ENCODE assay signal across 18 cellular contexts in genomic region chr11:1513326-1514296, GRCh38. TPM values are rescaled to one million over a fixed set of nuclear protein-coding genes. Genes with fewer than 3 reads are reported as not detected.
A peak's percentile ranks its signal among the peaks of the same experiment; 100 is the strongest.
DNase-seq lines count a peak whose midpoint lies in the region; ATAC-seq lines count a peak whose summit lies in the region.
"Had no signal": no experiment of that assay in that cellular context is flagged by ENCODE, and none has a peak within 500 bp of the region (broad histone marks: within the 10 kb centered on the region; RNA-seq: fewer than 3 reads in every experiment).

No MANE protein-coding gene starts in this region.

- no peaks in the 10 kb centered on the region for H3K9me3 Mint-ChIP-seq in CD4-positive, CD25-positive, alpha-beta regulatory T cell

- peaks cover 41% of the 10 kb centered on the region for H3K4me1 ChIP-seq in CD4-positive, CD25-positive, alpha-beta regulatory T cell (ENCODE audit: control insufficient read depth, insufficient read depth, low read length, poor library complexity, severe bottlenecking)
- H3K4me1 ChIP-seq in HUES48 (ENCODE audit: control insufficient read depth, insufficient read depth, low read length) (peaks cover 11% of the 10 kb centered on the region), muscle layer of colon (ENCODE audit: insufficient read depth, low read length) (peaks cover 45% of the 10 kb centered on the region)

- no peak for DNase-seq in CD4-positive, CD25-positive, alpha-beta regulatory T cell
- DNase-seq in dermis microvascular lymphatic vessel endothelial cell (ENCODE audit: low read depth in 2 of 2) (peak; percentile 52 to 79), H4 (ENCODE audit: low spot score) (no peak), KBM-7 (no peak)
- DNase-seq in activated CD4-positive, alpha-beta T cell treated with anti-CD3 and anti-CD28 coated beads for 1 hour = no peak
- DNase-seq: activated CD4-positive, alpha-beta T cell treated with anti-CD3 and anti-CD28 coated beads for 48 hours; activated naive CD4-positive, alpha-beta T cell treated with anti-CD3 and anti-CD28 coated beads, Interleukin-2, amount 50 U/mL, for 16 hours; MM.1S; NCI-H187; SIG-M5; stimulated activated CD4-positive, alpha-beta T cell treated with anti-CD3 and anti-CD28 coated beads, Interleukin-4, amount 100 ng/mL, for 1 hour; T-helper 9 cell had no signal

- ATAC-seq in CD4-positive, CD25-positive, alpha-beta regulatory T cell (ENCODE audit: low read depth in 2 of 2) = no peak
- ATAC-seq in HG02759 (IDR thresholded peaks at IDR 0.05; ENCODE audit: unreplicated experiment) = no peak
- ATAC-seq: mucosa of descending colon had no signal

- no peaks in the 10 kb centered on the region for H3K27me3 ChIP-seq in CD4-positive, CD25-positive, alpha-beta regulatory T cell (ENCODE audit: control insufficient read depth, insufficient read depth, low read length)
- H3K27me3 ChIP-seq in HUES48 (ENCODE audit: control insufficient read depth, insufficient read depth, low read length) (no peaks in the 10 kb centered on the region), muscle layer of colon (ENCODE audit: control insufficient read depth in 1 of 2, insufficient read depth in 2 of 2, low read length in 2 of 2) (no peaks in the 10 kb centered on the region)
- H3K27me3 ChIP-seq: ovary had no signal

- peaks cover 9% of the 10 kb centered on the region for H3K36me3 Mint-ChIP-seq in CD4-positive, CD25-positive, alpha-beta regulatory T cell

- no peak overlapping the region for H3K27ac ChIP-seq in CD4-positive, CD25-positive, alpha-beta regulatory T cell (ENCODE audit: insufficient read depth, low read length, poor library complexity, severe bottlenecking)
- H3K27ac ChIP-seq in HUES48 (ENCODE audit: low read depth, low read length) (no peak overlapping the region), muscle layer of colon (ENCODE audit: low read depth, low read length) (peak overlapping the region; percentile 63)
- H3K27ac ChIP-seq: ovary had no signal

- no peaks in the 10 kb centered on the region for H3K9me3 ChIP-seq in CD4-positive, CD25-positive, alpha-beta regulatory T cell (ENCODE audit: control insufficient read depth in 2 of 2, low read length in 2 of 2)
- H3K9me3 ChIP-seq in HUES48 (ENCODE audit: control insufficient read depth, insufficient read depth, low read length) = no peaks in the 10 kb centered on the region
- H3K9me3 ChIP-seq in muscle layer of colon (ENCODE audit: low read length) = no peaks in the 10 kb centered on the region
- H3K9me3 ChIP-seq: mucosa of descending colon, ovary had no signal

- peak overlapping the region in 3 of 4 donors; percentile 24 to 61 (median 29) for H3K4me3 Mint-ChIP-seq in CD4-positive, CD25-positive, alpha-beta regulatory T cell

- 0 out of 2 replicates have a peak overlapping the region, but pooled peaks have one; percentile 8 for H3K9ac ChIP-seq in HUES48 (ENCODE audit: low read depth, low read length)
- no peak overlapping the region for H3K9ac ChIP-seq in muscle layer of colon (ENCODE audit: low read length)

- in situ Hi-C loops in KBM-7 (cut with MboI; ENCODE audit: low pct_unique_long_range_greater_than_20kb, low sequenced_read_pairs) = no loop called here

- H3K4me1 Mint-ChIP-seq in CD4-positive, CD25-positive, alpha-beta regulatory T cell = peaks cover 0 to 83% (median 36%) of the 10 kb centered on the region in 4 donors

- H3K27me3 Mint-ChIP-seq in CD4-positive, CD25-positive, alpha-beta regulatory T cell = no peaks in the 10 kb centered on the region

- H3K27ac Mint-ChIP-seq in CD4-positive, CD25-positive, alpha-beta regulatory T cell = peak overlapping the region in 1 of 3 donors; percentile 65

- peaks cover 10% of the 10 kb centered on the region for H3K36me3 ChIP-seq in CD4-positive, CD25-positive, alpha-beta regulatory T cell (ENCODE audit: control insufficient read depth, insufficient read depth, low read length)
- no peaks in the 10 kb centered on the region for H3K36me3 ChIP-seq in HUES48 (ENCODE audit: control insufficient read depth, insufficient read depth, low read length)
- H3K36me3 ChIP-seq in muscle layer of colon (ENCODE audit: insufficient read depth, low read length) = no peaks in the 10 kb centered on the region
- H3K36me3 ChIP-seq: ovary had no signal

- H3K4me3 ChIP-seq in CD4-positive, CD25-positive, alpha-beta regulatory T cell (ENCODE audit: low read depth, low read length) = no peak overlapping the region
- H3K4me3 ChIP-seq in HUES48 (ENCODE audit: low read depth, low read length) = no peak overlapping the region
- H3K4me3 ChIP-seq in muscle layer of colon (ENCODE audit: low read depth in 1 of 2, low read length in 2 of 2) = no peak overlapping the region
- H3K4me3 ChIP-seq: GM12878, mucosa of descending colon, ovary had no signal

RNA-seq across cellular contexts. Expression of gene MOB2, which starts 27.0 kb away (rescaled TPM):
- 87.8 TPM for total RNA-seq in CD4-positive, CD25-positive, alpha-beta regulatory T cell
- polyA plus RNA-seq in CD4-positive, CD25-positive, alpha-beta regulatory T cell = 10 to 100 TPM; 55.7 to 70.1 (median 66.8) TPM
- 42.2 and 52.2 TPM in 2 replicates for total RNA-seq in dermis microvascular lymphatic vessel endothelial cell
- total RNA-seq in H4 (2014; rRNA removed; shearing (Covaris generic)) = 15.2 and 18.1 TPM in 2 replicates

RNA-seq across cellular contexts. Expression of gene DUSP8, which starts 58.5 kb away (rescaled TPM):
- 71.7 TPM for total RNA-seq in CD4-positive, CD25-positive, alpha-beta regulatory T cell
- polyA plus RNA-seq in CD4-positive, CD25-positive, alpha-beta regulatory T cell = under 1 TPM; 0.05 to 0.19 (median 0.07) TPM
- 0.26 and 0.76 TPM in 2 replicates for total RNA-seq in dermis microvascular lymphatic vessel endothelial cell
- 0.45 and 3.2 TPM in 2 replicates for total RNA-seq in H4 (2014; rRNA removed; shearing (Covaris generic))

Comparison
In these comparisons a context has a peak if more than half of its experiments do, and no peak if none do; other contexts are left out.
1. DNase-seq: peak in dermis microvascular lymphatic vessel endothelial cell (2 of 2); none in CD4-positive, CD25-positive, alpha-beta regulatory T cell (0 of 3), activated CD4-positive, alpha-beta T cell treated with anti-CD3 and anti-CD28 coated beads for 1 hour (single experiment), H4 (single experiment) and KBM-7 (single experiment).
2. RNA of gene DUSP8, which starts 58.5 kb away (total RNA-seq): 71.7 TPM in CD4-positive, CD25-positive, alpha-beta regulatory T cell (single experiment); 0.45 to 3.2 TPM in H4 and 0.26 to 0.76 TPM in dermis microvascular lymphatic vessel endothelial cell; every median in the first group is over 10 times any median in the second.